ENCODE assay signal across 24 cellular contexts in the genomic region with DNA sequence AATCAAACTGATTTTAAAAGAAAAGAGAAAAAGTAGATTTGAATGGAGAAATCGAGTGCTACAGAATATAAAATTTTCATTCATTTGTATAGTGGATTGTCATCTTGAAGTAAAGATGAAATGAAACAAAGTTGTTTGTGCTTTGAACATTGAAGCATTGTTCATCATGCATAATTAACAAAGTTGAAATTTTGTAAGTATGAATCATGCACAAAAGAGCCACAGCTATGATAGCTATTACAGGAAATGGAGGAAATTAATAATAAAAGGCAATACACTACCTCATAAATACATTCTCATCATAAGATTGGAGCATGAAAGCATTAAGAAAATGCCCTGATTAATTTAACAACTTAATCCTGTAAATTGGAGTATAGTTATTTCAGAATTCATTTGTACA.
A peak's percentile ranks its signal among the peaks of the same experiment; 100 is the strongest.
DNase-seq lines count a peak whose midpoint lies in the region; ATAC-seq, FAIRE-seq and TF ChIP-seq lines count a peak whose summit lies in the region.
"Had no signal": no experiment of that assay in that cellular context is flagged by ENCODE, and none has a peak within 500 bp of the region (broad histone marks: within the 10 kb centered on the region; RNA-seq: fewer than 3 reads in every experiment).

No MANE protein-coding gene starts in this region.

- H3K4me1 ChIP-seq in A549, result no peaks in the 10 kb centered on the region
- no peaks in the 10 kb centered on the region for H3K4me1 ChIP-seq in left ventricle myocardium inferior
- H3K4me1 ChIP-seq: gastrocnemius medialis, HAP-1, prostate gland, SJSA1, upper lobe of right lung had no signal

- H3K4me2 ChIP-seq in A549, result no peak overlapping the region

- DNase-seq in A549 (ENCODE audit: low read depth in 1 of 2, low spot score in 1 of 2), result no peak
- DNase-seq in LHCN-M2 (ENCODE audit: low read depth), result peak; percentile 3
- DNase-seq in cardiac fibroblast (ENCODE audit: low read depth in 2 of 2), result peak; percentile 38 to 68
- DNase-seq in foreskin melanocyte, result peak; percentile 72
- DNase-seq in D341Med (ENCODE audit: low spot score), result no peak
- no peak for DNase-seq in iPS-NIHi11 (ENCODE audit: low spot score)
- DNase-seq in left ventricle myocardium inferior, result no peak
- DNase-seq: 8988T; activated CD8-positive, alpha-beta T cell treated with anti-CD3 and anti-CD28 coated beads for 36 hours; activated T-cell treated with anti-CD3 and anti-CD28 coated beads, Interleukin-2, amount 50 U/mL, for 24 hours; C1 segment of cervical spinal cord; effector memory CD4-positive, alpha-beta T cell; gastrocnemius medialis; left colon; NCI-H1417; NCI-H2171; NCI-H774; stimulated activated CD4-positive, alpha-beta T cell treated with anti-CD3 and anti-CD28 coated beads, Interleukin-4, amount 100 ng/mL, for 24 hours; upper lobe of right lung had no signal

- H3K36me3 ChIP-seq in left ventricle myocardium inferior, result no peaks in the 10 kb centered on the region
- H3K36me3 ChIP-seq: gastrocnemius medialis, HAP-1, prostate gland, SJSA1, upper lobe of right lung had no signal

- 69% methylated on average over 1 of the region's 1 CpG for WGBS in A549 (ENCODE audit: missing lambda C conversion rate)

- no peak for ATAC-seq in A549
- no peak for ATAC-seq in GM21717 (IDR thresholded peaks at IDR 0.05; ENCODE audit: unreplicated experiment)
- ATAC-seq: activated CD8-positive, alpha-beta T cell treated with anti-CD3 and anti-CD28 coated beads for 36 hours; gastrocnemius medialis; left colon; upper lobe of right lung had no signal

- CTCF ChIA-PET in A549 (lab: Yijun Ruan, JAX), result interaction anchor here (1.2 kb wide), 1 partner anchor 411 kb away, joined by 3 read pairs; no protein-coding TSS in a partner anchor

- no peak for TF ChIP-seq CTCF in A549 (IDR thresholded peaks at IDR 0.05)
- no peak for TF ChIP-seq CTCF in cardiac fibroblast (IDR thresholded peaks at IDR 0.05; ENCODE audit: low read depth, low read length)
- no peak for TF ChIP-seq CTCF in left ventricle myocardium inferior (IDR thresholded peaks at IDR 0.05; ENCODE audit: borderline replicate concordance)

- TF ChIP-seq POLR2A in A549 (IDR thresholded peaks at IDR 0.05; ENCODE audit: low read length), result no peak

- H3K27me3 ChIP-seq in left ventricle myocardium inferior (ENCODE audit: low read depth), result no peaks in the 10 kb centered on the region
- H3K27me3 ChIP-seq: gastrocnemius medialis, SJSA1, upper lobe of right lung had no signal

- no peak overlapping the region for H3K27ac ChIP-seq in A549
- no peak overlapping the region for H3K27ac ChIP-seq in left ventricle myocardium inferior (replicated peaks)
- H3K27ac ChIP-seq: gastrocnemius medialis, prostate gland, SJSA1, upper lobe of right lung had no signal

- intact Hi-C loops in left ventricle myocardium inferior (cut with micrococcal nuclease), result no loop called here

- POLR2A ChIA-PET in A549 (lab: Yijun Ruan, JAX), result no interaction called here

- H3K4me3 ChIP-seq in A549, result no peak overlapping the region
- H3K4me3 ChIP-seq in cardiac fibroblast (replicated peaks in 1 of 2; ENCODE audit: low read depth in 2 of 2, low read length in 2 of 2), result no peak overlapping the region
- no peak overlapping the region for H3K4me3 ChIP-seq in left ventricle myocardium inferior
- H3K4me3 ChIP-seq: gastrocnemius medialis, HAP-1, prostate gland, SJSA1, upper lobe of right lung had no signal

- H3K9me3 ChIP-seq in A549, result no peaks in the 10 kb centered on the region
- H3K9me3 ChIP-seq in left ventricle myocardium inferior (replicated peaks), result no peaks in the 10 kb centered on the region
- H3K9me3 ChIP-seq: gastrocnemius medialis, HAP-1, prostate gland, SJSA1, upper lobe of right lung had no signal

- no peak for TF ChIP-seq EP300 in A549 (IDR thresholded peaks at IDR 0.05)

- no peak for TF ChIP-seq RAD21 in A549 (conservative IDR thresholded peaks at IDR 0.05 in 1 of 2, IDR thresholded peaks at IDR 0.05 in 1 of 2)

- peak; percentile 79 for FAIRE-seq in A549 (lab: Jason Lieb, UNC)
- FAIRE-seq: GM12892 had no signal

TF ChIP-seq in A549, 52 proteins besides CTCF, POLR2A, EP300 and RAD21:
- TF ChIP-seq REST (IDR thresholded peaks at IDR 0.05) (no peak), SREBF2 (IDR thresholded peaks at IDR 0.05) (no peak)

Comparison
In these comparisons a context has a peak if more than half of its experiments do, and no peak if none do; other contexts are left out.
1. DNase-seq: peak in LHCN-M2 (single experiment), cardiac fibroblast (2 of 2) and foreskin melanocyte (single experiment); none in A549 (0 of 2), D341Med (single experiment), iPS-NIHi11 (single experiment) and left ventricle myocardium inferior (single experiment).